8 cellular contexts compared by ENCODE assay signal in the genomic region with DNA sequence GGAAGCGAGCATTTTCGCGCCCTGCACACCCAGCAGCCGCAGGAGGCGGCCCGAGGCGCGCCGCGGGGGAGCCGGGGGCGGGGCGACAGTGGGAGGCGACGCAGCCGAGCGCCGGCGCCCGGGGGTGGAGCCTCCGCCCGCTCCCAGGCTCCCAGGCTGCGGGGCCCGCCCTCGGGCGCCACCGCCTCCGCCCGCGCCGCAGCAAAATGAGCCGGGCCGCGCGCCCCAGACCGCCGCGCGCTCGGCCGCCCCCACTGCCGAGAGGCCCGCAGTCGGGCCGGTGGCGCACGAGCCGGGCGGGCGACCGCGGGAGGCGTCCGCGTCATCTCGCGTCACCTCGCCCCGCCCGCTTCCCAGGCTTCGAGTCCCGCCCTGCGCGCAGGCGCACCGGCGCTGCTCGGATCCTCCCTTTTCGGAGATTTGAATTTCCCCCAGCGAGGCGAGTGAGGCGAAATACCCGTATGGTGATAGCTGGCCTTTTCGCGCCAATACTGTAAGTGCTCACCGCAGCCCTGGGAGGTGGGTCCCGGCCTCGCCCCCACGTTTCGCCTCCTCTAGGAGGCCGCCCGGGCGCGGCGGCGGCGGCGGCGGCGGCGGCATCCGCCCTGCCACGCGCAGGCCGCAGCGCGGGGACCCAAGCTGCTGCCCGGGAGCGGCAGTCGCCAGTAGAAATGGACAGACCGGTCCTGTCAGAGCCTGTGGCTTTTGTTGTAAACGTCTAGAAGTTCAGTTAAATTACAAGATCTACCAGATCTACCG. TPM values are rescaled to one million over a fixed set of nuclear protein-coding genes. Genes with fewer than 3 reads are reported as not detected.
DNase-seq lines count a peak whose midpoint lies in the region; ATAC-seq and TF ChIP-seq lines count a peak whose summit lies in the region.

A gene with protein sequence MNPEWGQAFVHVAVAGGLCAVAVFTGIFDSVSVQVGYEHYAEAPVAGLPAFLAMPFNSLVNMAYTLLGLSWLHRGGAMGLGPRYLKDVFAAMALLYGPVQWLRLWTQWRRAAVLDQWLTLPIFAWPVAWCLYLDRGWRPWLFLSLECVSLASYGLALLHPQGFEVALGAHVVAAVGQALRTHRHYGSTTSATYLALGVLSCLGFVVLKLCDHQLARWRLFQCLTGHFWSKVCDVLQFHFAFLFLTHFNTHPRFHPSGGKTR (plus strand): TSS at position 387 of the 759 bp plus-strand sequence. CDS start 9,309 bp downstream, outside the sequence.

- H3K9ac ChIP-seq in SK-N-MC (ENCODE audit: insufficient read length): peak within 1 kb of the TSS; percentile 100

- H3K36me3 ChIP-seq in SK-N-MC (ENCODE audit: insufficient read depth, low read length): peaks cover 10% of the 10 kb centered on the region; the same call in 1 of the 2 replicates

- peak within 1 kb of the TSS; percentile 93 for H3K4me3 ChIP-seq in SK-N-MC

- peaks cover 6% of the 10 kb centered on the region for H3K36me3 Mint-ChIP-seq in activated naive CD4-positive, alpha-beta T cell treated with anti-CD3 and anti-CD28 coated beads, Interleukin-2, amount 50 U/mL, for 24 hours

- no peaks in the 10 kb centered on the region for H3K9me3 ChIP-seq in SK-N-MC (ENCODE audit: low read depth, low read length)

- DNase-seq in GM10266 (ENCODE audit: extremely low spot score): peak; percentile 93
- peak; percentile 93 for DNase-seq in NCI-H1092 (lab: John Stamatoyannopoulos, UW)
- DNase-seq in SK-N-MC (ENCODE audit: low read depth, low spot score): peak; percentile 75
- peak; percentile 78 for DNase-seq in globus pallidus (ENCODE audit: low spot score)
- peak; percentile 57 for DNase-seq in omental fat pad (ENCODE audit: low spot score)

- peak within 1 kb of the TSS; percentile 100 for H3K27ac ChIP-seq in SK-N-MC
- peak within 1 kb of the TSS; percentile 96 for H3K27ac ChIP-seq in temporal lobe (ENCODE audit: low read depth, low read length)

- peak within 1 kb of the TSS; percentile 100 for H3K4me3 Mint-ChIP-seq in activated naive CD4-positive, alpha-beta T cell treated with anti-CD3 and anti-CD28 coated beads, Interleukin-2, amount 50 U/mL, for 24 hours

- H3K9me3 Mint-ChIP-seq in activated naive CD4-positive, alpha-beta T cell treated with anti-CD3 and anti-CD28 coated beads, Interleukin-2, amount 50 U/mL, for 24 hours: no peaks in the 10 kb centered on the region

- TF ChIP-seq CTCF in GM10266 (IDR thresholded peaks at IDR 0.05; ENCODE audit: control insufficient read depth, insufficient read depth, low read depth, missing control alignments) (no peak), omental fat pad (IDR thresholded peaks at IDR 0.05) (no peak)

- peaks cover 26% of the 10 kb centered on the region for H3K4me1 Mint-ChIP-seq in activated naive CD4-positive, alpha-beta T cell treated with anti-CD3 and anti-CD28 coated beads, Interleukin-2, amount 50 U/mL, for 24 hours

- peak within 1 kb of the TSS; percentile 100 for H3K27ac Mint-ChIP-seq in activated naive CD4-positive, alpha-beta T cell treated with anti-CD3 and anti-CD28 coated beads, Interleukin-2, amount 50 U/mL, for 24 hours

- peak; percentile 35 for ATAC-seq in HG02623 (IDR thresholded peaks at IDR 0.05; ENCODE audit: unreplicated experiment)
- peak; percentile 69 for ATAC-seq in omental fat pad (ENCODE audit: low FRiP score)

- H3K27me3 Mint-ChIP-seq in activated naive CD4-positive, alpha-beta T cell treated with anti-CD3 and anti-CD28 coated beads, Interleukin-2, amount 50 U/mL, for 24 hours: no peaks in the 10 kb centered on the region

RNA-seq across cellular contexts. Expression of the gene that starts here (rescaled TPM):
- total RNA-seq in omental fat pad: 1 to 10 TPM; 1.9 to 9.0 (median 4.5) TPM
- 1.7 TPM for total RNA-seq in temporal lobe

Comparison
In these comparisons a context has a peak if more than half of its experiments do, and no peak if none do; other contexts are left out.
1. Peak in every context shown above with its lines: DNase-seq, ATAC-seq, H3K4me3 ChIP-seq and H3K27ac ChIP-seq.